ENCODE assay signal across 11 cellular contexts in genomic region chr2:102826904-102827303, GRCh38.
DNase-seq lines count a peak whose midpoint lies in the region; ATAC-seq, FAIRE-seq and TF ChIP-seq lines count a peak whose summit lies in the region.
"Had no signal": no experiment of that assay in that cellular context is flagged by ENCODE, and none has a peak within 500 bp of the region (broad histone marks: within the 10 kb centered on the region; RNA-seq: fewer than 3 reads in every experiment).

No MANE protein-coding gene starts in this region.

- intact Hi-C loops in left ventricle myocardium superior (cut with micrococcal nuclease), result no loop called here

- H3K4me3 ChIP-seq in WERI-Rb-1 (ENCODE audit: low read depth, low read length), result no peak overlapping the region

- peak; percentile 25 for DNase-seq in AG20443 (ENCODE audit: low spot score)
- DNase-seq in NCI-H1417 (lab: John Stamatoyannopoulos, UW), result peak; percentile 65 to 91 (median 71)
- DNase-seq in RPMI8226, result peak; percentile 23
- DNase-seq in left ventricle myocardium superior, result peak; percentile 81
- no peak for DNase-seq in WERI-Rb-1
- DNase-seq in frontal cortex (ENCODE audit: low spot score in 2 of 2), result no peak
- DNase-seq: islet precursor cell; stimulated activated CD4-positive, alpha-beta T cell treated with anti-CD3 and anti-CD28 coated beads, Interleukin-2, amount 100 ng/mL, for 24 hours; T-helper 1 cell had no signal

- H3K27ac ChIP-seq in WERI-Rb-1, result no peak overlapping the region

- no peaks in the 10 kb centered on the region for H3K36me3 ChIP-seq in WERI-Rb-1

- no peak for TF ChIP-seq CTCF in WERI-Rb-1 (IDR thresholded peaks at IDR 0.05; ENCODE audit: low read depth, low read length)

- ATAC-seq in left ventricle myocardium superior (peak; percentile 97), HG02885 (IDR thresholded peaks at IDR 0.05; ENCODE audit: poor library complexity, unreplicated experiment) (no peak), GM18868 (IDR thresholded peaks at IDR 0.05; ENCODE audit: unreplicated experiment) (no peak)

- H3K9me3 ChIP-seq in WERI-Rb-1 (ENCODE audit: severe bottlenecking), result no peaks in the 10 kb centered on the region

- H3K27me3 ChIP-seq in WERI-Rb-1 (ENCODE audit: insufficient read depth, low read depth, severe bottlenecking), result peaks cover 43% of the 10 kb centered on the region

- no peak for FAIRE-seq in frontal cortex (lab: Jason Lieb, UNC)

Comparison
In these comparisons a context has a peak if more than half of its experiments do, and no peak if none do; other contexts are left out.
1. DNase-seq: peak in AG20443 (single experiment), NCI-H1417 (3 of 3), RPMI8226 (single experiment) and left ventricle myocardium superior (single experiment); none in WERI-Rb-1 (single experiment) and frontal cortex (0 of 2).